Comparison of ENCODE assay signal across 1 cellular context in genomic region chr2:159961005-159961404, GRCh38.
TF ChIP-seq lines count a peak whose summit lies in the region.

No MANE protein-coding gene starts in this region.

TF ChIP-seq in A549, 52 proteins besides CTCF, POLR2A, EP300 and RAD21:
- TF ChIP-seq REST (IDR thresholded peaks at IDR 0.05) (no peak), JUNB (IDR thresholded peaks at IDR 0.05) (no peak), GATA3 (IDR thresholded peaks at IDR 0.05; ENCODE audit: borderline replicate concordance) (no peak), CHD2 (IDR thresholded peaks at IDR 0.05; ENCODE audit: low read length, partially characterized antibody) (no peak), FOXS1 (CRISPR knock-in tag; IDR thresholded peaks at IDR 0.05) (no peak), HOXA7 (CRISPR knock-in tag; IDR thresholded peaks at IDR 0.05) (no peak), HMGXB4 (CRISPR knock-in tag; IDR thresholded peaks at IDR 0.05; ENCODE audit: borderline replicate concordance) (no peak), RFX5 (IDR thresholded peaks at IDR 0.05) (no peak), BCL3 (IDR thresholded peaks at IDR 0.05) (no peak), JUN (IDR thresholded peaks at IDR 0.05) (no peak), ZC3H11A (IDR thresholded peaks at IDR 0.05) (no peak), EHF (CRISPR knock-in tag; IDR thresholded peaks at IDR 0.05) (no peak), BHLHE40 (IDR thresholded peaks at IDR 0.05; ENCODE audit: low read depth, low read length) (no peak), RCOR1 (IDR thresholded peaks at IDR 0.05; ENCODE audit: low read depth, low read length) (no peak), ZFP36 (IDR thresholded peaks at IDR 0.05; ENCODE audit: borderline replicate concordance, partially characterized antibody) (no peak), ATOH8 (CRISPR knock-in tag; IDR thresholded peaks at IDR 0.05; ENCODE audit: low read depth) (no peak), KDM5A (IDR thresholded peaks at IDR 0.05) (no peak), RNF2 (IDR thresholded peaks at IDR 0.05; ENCODE audit: borderline replicate concordance, low read depth) (no peak), TP53 (CRISPR knock-in tag; IDR thresholded peaks at IDR 0.05) (no peak)
